In the genomic region with DNA sequence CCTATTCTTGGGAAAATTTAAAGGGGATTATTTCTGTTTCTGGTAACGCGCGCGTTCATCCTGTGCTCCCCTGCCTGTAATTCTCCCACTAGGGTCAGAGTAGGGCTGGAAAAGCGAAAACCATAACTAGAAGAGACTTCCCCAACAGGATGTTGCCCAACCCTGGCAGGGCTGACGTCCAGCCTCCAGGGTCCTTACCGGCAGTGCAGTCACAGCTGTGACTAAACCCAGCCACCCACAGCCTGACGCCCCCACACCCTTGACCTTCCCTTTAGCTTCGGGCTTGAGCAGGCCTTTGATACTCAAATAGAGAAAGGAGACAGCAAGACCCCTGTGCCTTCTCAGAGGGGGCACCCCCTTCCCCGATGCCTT, we compare ENCODE assay signal across 10 cellular contexts. TPM values are rescaled to one million over a fixed set of nuclear protein-coding genes. Genes with fewer than 3 reads are reported as not detected.
DNase-seq lines count a peak whose midpoint lies in the region; ATAC-seq, FAIRE-seq and TF ChIP-seq lines count a peak whose summit lies in the region.
"Not testable (repeated sequence)": the region's sequence is repeated elsewhere in the genome, so short reads cannot be mapped to it uniquely, and the experiment has no call there.
"Had no signal": no experiment of that assay in that cellular context is flagged by ENCODE, and none has a peak within 500 bp of the region (broad histone marks: within the 10 kb centered on the region; RNA-seq: fewer than 3 reads in every experiment).

No MANE protein-coding gene starts in this region.

- TF ChIP-seq POLR2A in GM18505 (IDR thresholded peaks at IDR 0.05; ENCODE audit: borderline replicate concordance, extremely low read depth, insufficient read depth, insufficient read length): not testable (repeated sequence)

- DNase-seq in RCC 7860 (ENCODE audit: low spot score): peak; percentile 27
- peak; percentile 53 to 63 for DNase-seq in activated T-cell treated with anti-CD3 and anti-CD28 coated beads, Interleukin-2, amount 50 U/mL, for 48 hours
- peak; percentile 33 for DNase-seq in epithelial cell of prostate (ENCODE audit: low read depth, low spot score)
- DNase-seq in left lung: peak; percentile 88 to 93
- peak; percentile 65 for DNase-seq in sciatic nerve (ENCODE audit: low spot score)

- peaks cover 0 to 45% of the 10 kb centered on the region in 2 donors for H3K27me3 ChIP-seq in left lung

- H3K36me3 ChIP-seq in left lung: not testable (repeated sequence)

- TF ChIP-seq CTCF in left lung (IDR thresholded peaks at IDR 0.05): not testable (repeated sequence)

- not testable (repeated sequence) for H3K9me3 ChIP-seq in left lung

- H3K4me1 ChIP-seq in left lung: peaks cover 0 to 57% of the 10 kb centered on the region in 2 donors

- FAIRE-seq in RCC 7860 (lab: Jason Lieb, UNC): not testable (repeated sequence)

- ATAC-seq in GM18505 (IDR thresholded peaks at IDR 0.05; ENCODE audit: unreplicated experiment) (peak; percentile 45), HG03442 (IDR thresholded peaks at IDR 0.05; ENCODE audit: unreplicated experiment) (peak; percentile 63), left lung (peak; percentile 80), sciatic nerve (peak; percentile 87)

- H3K27ac ChIP-seq in epithelial cell of prostate (peak overlapping the region; percentile 58), left lung (peak overlapping the region; percentile 33 to 85)

- H3K4me3 ChIP-seq in left lung: peak overlapping the region in 1 of 2 donors; percentile 11

- intact Hi-C loops in left lung (cut with DNase I): loop anchor here in 1 of 2 donors (10.0 kb wide), 1 partner anchor 110 kb away; no protein-coding TSS in a partner anchor
- intact Hi-C loops in sciatic nerve (cut with DNase I): not testable (repeated sequence)

RNA-seq across cellular contexts. Expression of a gene that starts 6.4 kb away (rescaled TPM):
- 10 to 100 TPM in 1 of 2 donors, 1 to 10 TPM in 1; 4.7 to 32.0 TPM for total RNA-seq in left lung
- 4.9 TPM for total RNA-seq in sciatic nerve
- total RNA-seq: endothelial cell of umbilical vein, SJSA1 had no signal

RNA-seq across cellular contexts. Expression of a gene that starts 50.3 kb away (rescaled TPM):
- total RNA-seq in left lung: not detected
- 0.22 TPM for total RNA-seq in sciatic nerve
- total RNA-seq: endothelial cell of umbilical vein, GM23338, SJSA1 had no signal

RNA-seq across cellular contexts. Expression of a gene that starts 50.3 kb away (rescaled TPM):
- total RNA-seq in left lung (under 1 TPM in 1 of 2 donors, not detected in 1; 0.15 TPM), sciatic nerve (0.04 TPM)
- total RNA-seq: endothelial cell of umbilical vein, GM23338, SJSA1 had no signal

Comparison
In these comparisons a context has a peak if more than half of its experiments do, and no peak if none do; other contexts are left out.
1. DNase-seq: peak in every context shown above with its lines; median percentile 90 in left lung; 65 in sciatic nerve; 58 in activated T-cell treated with anti-CD3 and anti-CD28 coated beads, Interleukin-2, amount 50 U/mL, for 48 hours; 33 in epithelial cell of prostate; 27 in RCC 7860.